In the genomic region with DNA sequence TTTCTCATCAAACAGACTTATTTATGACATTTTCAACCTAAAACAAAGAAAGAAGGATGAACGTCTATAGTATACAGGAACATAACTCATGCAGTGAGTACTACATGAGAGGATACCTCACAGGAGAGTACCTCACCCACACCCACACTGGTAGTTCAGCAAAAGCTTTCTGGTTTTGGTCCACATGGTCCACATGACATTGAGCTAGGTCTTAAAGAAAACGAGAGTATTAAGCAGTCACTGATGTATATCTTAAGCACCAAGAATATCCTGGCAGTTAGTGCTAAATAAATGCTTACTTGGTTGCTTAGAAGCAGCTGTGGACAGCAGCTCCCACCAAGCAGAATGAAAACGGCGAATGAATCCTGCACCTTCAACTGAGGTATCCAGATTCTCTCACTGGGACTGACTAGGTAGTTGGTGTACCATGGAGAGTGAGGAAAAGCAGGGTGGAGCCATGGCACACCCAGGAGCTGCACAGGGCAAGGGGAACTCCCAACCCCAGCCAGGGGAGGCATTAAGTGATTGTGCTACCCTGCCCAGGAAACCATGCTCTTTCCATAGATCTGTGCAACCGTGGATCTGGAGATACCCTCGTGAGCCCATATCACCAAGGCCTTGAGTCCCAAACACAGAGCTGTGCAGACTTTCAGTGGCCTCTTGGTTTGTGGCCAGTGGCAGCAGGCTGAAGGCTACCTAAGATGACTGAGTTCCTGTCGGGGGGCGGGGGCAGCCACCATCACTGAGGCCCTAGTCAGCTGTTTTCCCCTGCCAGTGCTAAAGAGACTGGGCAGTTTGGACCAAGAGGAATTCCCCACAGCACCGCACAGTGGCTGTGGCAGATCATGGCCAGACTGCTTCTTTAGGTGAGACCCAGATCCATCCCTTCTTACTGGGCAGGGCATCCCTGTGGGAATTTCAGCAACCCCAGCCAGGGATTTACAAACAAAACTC, we compare ENCODE assay signal across 24 cellular contexts.
DNase-seq lines count a peak whose midpoint lies in the region; ATAC-seq, FAIRE-seq and TF ChIP-seq lines count a peak whose summit lies in the region.
"Had no signal": no experiment of that assay in that cellular context is flagged by ENCODE, and none has a peak within 500 bp of the region (broad histone marks: within the 10 kb centered on the region; RNA-seq: fewer than 3 reads in every experiment).

No MANE protein-coding gene starts in this region.

- TF ChIP-seq CTCF in prostate gland (IDR thresholded peaks at IDR 0.05): no peak

- peaks cover 44% of the 10 kb centered on the region for H3K9me3 Mint-ChIP-seq in activated naive CD4-positive, alpha-beta T cell treated with anti-CD3 and anti-CD28 coated beads, Interleukin-2, amount 10 ng/mL, durations not matched to agents 7 days and 5 days

- no peaks in the 10 kb centered on the region for H3K4me1 Mint-ChIP-seq in activated naive CD4-positive, alpha-beta T cell treated with anti-CD3 and anti-CD28 coated beads, Interleukin-2, amount 10 ng/mL, durations not matched to agents 7 days and 5 days
- H3K4me1 Mint-ChIP-seq: endodermal cell had no signal

- H3K27me3 ChIP-seq in prostate gland (replicated peaks; ENCODE audit: insufficient read depth): no peaks in the 10 kb centered on the region
- H3K27me3 ChIP-seq: right lobe of liver, transverse colon had no signal

- no peak for TF ChIP-seq POLR2A in GM12892 (IDR thresholded peaks at IDR 0.05; ENCODE audit: low read depth, low read length)
- TF ChIP-seq POLR2A in prostate gland (IDR thresholded peaks at IDR 0.05): no peak

- intact Hi-C loops in prostate gland (cut with DNase I): no loop called here

- no peak overlapping the region for H3K4me3 ChIP-seq in prostate gland
- H3K4me3 ChIP-seq: GM12878, GM23248, lung, right lobe of liver, transverse colon had no signal

- DNase-seq in GM12892 (ENCODE audit: insufficient read length): no peak
- no peak for DNase-seq in GM19239 (ENCODE audit: insufficient read length, low spot score)
- no peak for DNase-seq in activated gamma-delta T cell treated with Interleukin-2 at 50 U/mL for 16 hours
- no peak for DNase-seq in NCI-H774 (lab: John Stamatoyannopoulos, UW)
- no peak for DNase-seq in activated naive CD4-positive, alpha-beta T cell treated with anti-CD3 and anti-CD28 coated beads, Interleukin-2, amount 10 ng/mL, durations not matched to agents 7 days and 5 days
- DNase-seq in prostate gland (ENCODE audit: low spot score): no peak
- DNase-seq: activated CD4-positive, alpha-beta T cell treated with anti-CD3 and anti-CD28 coated beads for 4 hours; activated naive CD4-positive, alpha-beta T cell; C1 segment of cervical spinal cord; endodermal cell; GM23248; MV-4-11; NCI-H1930; right lobe of liver; stimulated activated naive CD4-positive, alpha-beta T cell treated with Interleukin-2 at 50 U/mL for 16 hours; transverse colon had no signal

- no peaks in the 10 kb centered on the region for H3K36me3 ChIP-seq in prostate gland
- H3K36me3 ChIP-seq: right lobe of liver, transverse colon had no signal

- H3K36me3 Mint-ChIP-seq in activated naive CD4-positive, alpha-beta T cell treated with anti-CD3 and anti-CD28 coated beads, Interleukin-2, amount 10 ng/mL, durations not matched to agents 7 days and 5 days: peaks cover 23% of the 10 kb centered on the region

- H3K4me3 Mint-ChIP-seq in activated naive CD4-positive, alpha-beta T cell treated with anti-CD3 and anti-CD28 coated beads, Interleukin-2, amount 10 ng/mL, durations not matched to agents 7 days and 5 days: no peak overlapping the region
- H3K4me3 Mint-ChIP-seq: endodermal cell, IgD-negative memory B cell had no signal

- H3K9me3 ChIP-seq in prostate gland: no peaks in the 10 kb centered on the region

- CTCF ChIA-PET in activated naive CD4-positive, alpha-beta T cell treated with anti-CD3 and anti-CD28 coated beads, Interleukin-2, amount 10 ng/mL, durations not matched to agents 7 days and 5 days (lab: Charles Lee): interaction anchor here (0.6 kb wide), 1 partner anchor 38 kb away, joined by 3 read pairs; no protein-coding TSS in a partner anchor

- no peak overlapping the region for H3K27ac Mint-ChIP-seq in activated naive CD4-positive, alpha-beta T cell treated with anti-CD3 and anti-CD28 coated beads, Interleukin-2, amount 10 ng/mL, durations not matched to agents 7 days and 5 days
- H3K27ac Mint-ChIP-seq: endodermal cell, IgD-negative memory B cell had no signal

- H3K4me1 ChIP-seq in prostate gland (replicated peaks): no peaks in the 10 kb centered on the region
- H3K4me1 ChIP-seq: transverse colon had no signal

- FAIRE-seq in GM12892 (lab: Jason Lieb, UNC) (peak; percentile 80), GM19239 (lab: Jason Lieb, UNC) (peak; percentile 85)
- FAIRE-seq: astrocyte, GM12878 had no signal

- ATAC-seq in HG02759 (IDR thresholded peaks at IDR 0.05; ENCODE audit: unreplicated experiment): peak; percentile 54
- ATAC-seq in HG03571 (IDR thresholded peaks at IDR 0.05; ENCODE audit: unreplicated experiment): peak; percentile 54
- ATAC-seq: GM12878, right lobe of liver had no signal

- no peak overlapping the region for H3K27ac ChIP-seq in prostate gland
- H3K27ac ChIP-seq: GM23248, HL-60, right lobe of liver, RWPE1, transverse colon had no signal

- H3K27me3 Mint-ChIP-seq in activated naive CD4-positive, alpha-beta T cell treated with anti-CD3 and anti-CD28 coated beads, Interleukin-2, amount 10 ng/mL, durations not matched to agents 7 days and 5 days: no peaks in the 10 kb centered on the region
- H3K27me3 Mint-ChIP-seq: IgD-negative memory B cell had no signal

- 90% methylated on average over 9 of the region's 9 CpGs for WGBS in prostate gland
